Comparison of ENCODE assay signal across 20 cellular contexts in the genomic region with DNA sequence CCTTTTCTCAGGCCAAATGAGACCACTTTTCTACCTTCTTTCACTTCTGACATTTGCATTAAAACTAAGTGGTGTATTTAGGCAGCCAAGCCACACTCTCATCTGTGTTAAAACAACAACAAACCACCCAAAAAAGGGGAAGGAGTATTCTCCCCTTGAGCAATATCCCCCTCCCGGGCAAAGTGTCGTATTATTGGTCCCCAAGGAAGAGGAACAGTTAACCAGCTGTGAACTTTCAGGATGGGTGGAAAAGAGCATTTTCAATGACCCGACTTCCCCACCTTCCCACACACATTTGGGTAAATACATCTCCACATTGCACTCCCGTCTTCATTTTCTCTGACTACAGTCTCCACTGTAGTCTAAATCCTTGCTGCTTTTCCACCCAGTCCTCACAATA. TPM values are rescaled to one million over a fixed set of nuclear protein-coding genes. Genes with fewer than 3 reads are reported as not detected.
DNase-seq lines count a peak whose midpoint lies in the region; ATAC-seq and TF ChIP-seq lines count a peak whose summit lies in the region.
"Had no signal": no experiment of that assay in that cellular context is flagged by ENCODE, and none has a peak within 500 bp of the region (broad histone marks: within the 10 kb centered on the region; RNA-seq: fewer than 3 reads in every experiment).

No MANE protein-coding gene starts in this region.

- no peak overlapping the region for H3K4me2 ChIP-seq in skeletal muscle satellite cell (ENCODE audit: low read length)

- TF ChIP-seq POLR2A in spleen (IDR thresholded peaks at IDR 0.05), result no peak

- 26 to 53% (median 38%) methylated on average over 4 of the region's 4 CpGs for WGBS in spleen, 5 donors

- H3K36me3 Mint-ChIP-seq in HFFc6 (ENCODE audit: low read depth), result peaks cover 66% of the 10 kb centered on the region

- peak overlapping the region; percentile 5 for H3K9ac ChIP-seq in skeletal muscle satellite cell (ENCODE audit: low read depth, low read length)

- H3K36me3 ChIP-seq in skeletal muscle satellite cell (ENCODE audit: insufficient read depth, low read length) (peaks cover 72% of the 10 kb centered on the region), spleen (peaks cover 0 to 90% (median 45%) of the 10 kb centered on the region in 6 donors), MG63 (peaks cover 59% of the 10 kb centered on the region)

- H3K9me3 Mint-ChIP-seq in HFFc6, result peaks cover 4% of the 10 kb centered on the region; the same call in 1 of the 2 replicates
- H3K9me3 Mint-ChIP-seq: activated T-helper 1 cell treated with anti-CD3 and anti-CD28 coated beads, Interleukin-12 subunit alpha, Interleukin-12 subunit beta, Interleukin-2, Interleukin-4 antibody, amounts not matched to agents 30 ng/mL and 10 ng/mL and 1 ng/mL, durations not matched to agents 14 hours and 24 hours and 36 hours had no signal

- TF ChIP-seq CTCF in HFFc6 (IDR thresholded peaks at IDR 0.05), result no peak
- no peak for TF ChIP-seq CTCF in spleen (IDR thresholded peaks at IDR 0.05 in 8 of 11, conservative IDR thresholded peaks at IDR 0.05 in 3 of 11)

- H3K27ac ChIP-seq in spleen, result peak overlapping the region in 4 of 8 donors; percentile 16 to 59 (median 40)
- H3K27ac ChIP-seq: cardiac muscle cell had no signal

- DNase-seq in HFFc6, result no peak
- peak; percentile 42 for DNase-seq in NOMO-1 treated with dmso at 0.1 percent for 144 hours (lab: John Stamatoyannopoulos, UW; ENCODE audit: unreplicated experiment)
- no peak for DNase-seq in left colon
- no peak for DNase-seq in spleen
- no peak for DNase-seq in occipital lobe (lab: John Stamatoyannopoulos, UW)
- no peak for DNase-seq in MG63
- DNase-seq: activated CD4-positive, CD25-positive, alpha-beta regulatory T cell; dorsolateral prefrontal cortex; left cardiac atrium; NCI-H1694; NCI-H446; posterior cingulate gyrus; T-helper 2 cell had no signal

- peaks cover 47% of the 10 kb centered on the region for H3K27me3 Mint-ChIP-seq in HFFc6 (ENCODE audit: insufficient read depth)
- H3K27me3 Mint-ChIP-seq: B cell had no signal

- H3K27me3 ChIP-seq in skeletal muscle satellite cell (ENCODE audit: control insufficient read depth, insufficient read depth, low read length) (no peaks in the 10 kb centered on the region), spleen (replicated peaks in 1 of 7) (no peaks in the 10 kb centered on the region), MG63 (no peaks in the 10 kb centered on the region)
- H3K27me3 ChIP-seq: cardiac muscle cell, dorsolateral prefrontal cortex had no signal

- intact Hi-C loops in left colon (cut with DNase I, micrococcal nuclease), result no loop called here
- intact Hi-C loops in spleen (cut with DNase I; ENCODE audit: low total_unique reads), result no loop called here

- no peaks in the 10 kb centered on the region for H3K9me3 ChIP-seq in skeletal muscle satellite cell (replicated peaks; ENCODE audit: low read length)
- H3K9me3 ChIP-seq in spleen, result no peaks in the 10 kb centered on the region
- no peaks in the 10 kb centered on the region for H3K9me3 ChIP-seq in MG63
- H3K9me3 ChIP-seq: thoracic aorta had no signal

- no peak overlapping the region for H3K4me3 ChIP-seq in skeletal muscle satellite cell (ENCODE audit: low read length)
- H3K4me3 ChIP-seq in spleen, result no peak overlapping the region
- no peak overlapping the region for H3K4me3 ChIP-seq in MG63
- H3K4me3 ChIP-seq: cardiac muscle cell, dorsolateral prefrontal cortex, thoracic aorta had no signal

- peak overlapping the region; percentile 76 for H3K27ac Mint-ChIP-seq in HFFc6
- H3K27ac Mint-ChIP-seq: activated T-helper 1 cell treated with anti-CD3 and anti-CD28 coated beads, Interleukin-12 subunit alpha, Interleukin-12 subunit beta, Interleukin-2, Interleukin-4 antibody, amounts not matched to agents 30 ng/mL and 10 ng/mL and 1 ng/mL, durations not matched to agents 14 hours and 24 hours and 36 hours; B cell had no signal

- peak overlapping the region; percentile 3; the same call in 1 of the 2 replicates for H3K4me3 Mint-ChIP-seq in HFFc6
- H3K4me3 Mint-ChIP-seq: activated T-helper 1 cell treated with anti-CD3 and anti-CD28 coated beads, Interleukin-12 subunit alpha, Interleukin-12 subunit beta, Interleukin-2, Interleukin-4 antibody, amounts not matched to agents 30 ng/mL and 10 ng/mL and 1 ng/mL, durations not matched to agents 14 hours and 24 hours and 36 hours; B cell had no signal

- H3K4me1 ChIP-seq in skeletal muscle satellite cell (ENCODE audit: control insufficient read depth, insufficient read depth, low read length) (peaks cover 64% of the 10 kb centered on the region), spleen (peaks cover 0 to 26% (median 9%) of the 10 kb centered on the region in 6 donors)

- ATAC-seq in left colon (peak; percentile 9), HG03469 (IDR thresholded peaks at IDR 0.05; ENCODE audit: unreplicated experiment) (no peak)
- ATAC-seq: Right ventricle myocardium inferior had no signal

- peaks cover 87% of the 10 kb centered on the region for H3K4me1 Mint-ChIP-seq in HFFc6 (ENCODE audit: low read depth)
- H3K4me1 Mint-ChIP-seq: B cell had no signal

RNA-seq across cellular contexts. Expression of a gene that starts 44.3 kb away (rescaled TPM):
- total RNA-seq in HFFc6 (2021; fragmentation: NEBNext Ultra II Directional; extraction: Animal tissue kit (Norgen Biotek cat#: 25700)), result 100 to 1,000 TPM; 113 to 126 (median 120) TPM
- total RNA-seq in left colon, result 10 to 100 TPM; 45.3 to 54.4 TPM
- total RNA-seq in skeletal muscle satellite cell (2012; rRNA removed), result 58.1 and 63.3 TPM in 2 replicates
- total RNA-seq in spleen, result 10 to 100 TPM; 46.3 to 76.9 (median 59.3) TPM
- 10 to 100 TPM; 12.2 to 35.8 (median 22.6) TPM for polyA plus RNA-seq in spleen
- 54.3 TPM for total RNA-seq in occipital lobe
- total RNA-seq in MG63 (2014; rRNA removed; shearing (Covaris generic); ENCODE audit: low replicate concordance), result 37.8 and 38.3 TPM in 2 replicates
